In the genomic region with DNA sequence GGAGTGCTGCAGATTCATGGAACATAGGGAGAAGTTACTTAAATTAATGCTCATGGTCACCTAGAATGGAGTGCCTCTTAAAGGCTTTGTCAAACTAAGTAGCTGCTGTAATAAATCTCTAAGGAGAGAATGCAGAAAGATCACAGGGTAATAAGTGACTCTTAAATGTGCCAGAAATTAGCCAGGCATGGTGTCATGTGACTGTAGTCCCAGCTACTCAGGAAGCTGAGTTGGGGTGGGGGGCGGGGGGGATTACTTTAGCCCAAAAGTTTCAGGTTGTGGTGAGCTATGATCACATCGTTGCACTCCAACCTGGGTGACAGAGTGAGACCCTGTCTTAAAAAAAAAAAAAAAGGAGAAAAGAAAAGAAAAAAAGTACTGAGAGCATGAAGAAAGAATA, we compare ENCODE assay signal across 13 cellular contexts.
"Had no signal": no experiment of that assay in that cellular context is flagged by ENCODE, and none has a peak within 500 bp of the region (broad histone marks: within the 10 kb centered on the region; RNA-seq: fewer than 3 reads in every experiment).

No MANE protein-coding gene starts in this region.

- H3K4me1 Mint-ChIP-seq: activated CD4-positive, alpha-beta T cell treated with anti-CD3 and anti-CD28 coated beads, Interleukin-2, amount 10 ng/mL, durations not matched to agents 7 days and 5 days had no signal

- H3K27ac ChIP-seq: foreskin keratinocyte, suprapubic skin had no signal

- H3K4me3 Mint-ChIP-seq: activated CD4-positive, alpha-beta T cell treated with anti-CD3 and anti-CD28 coated beads, Interleukin-2, amount 10 ng/mL, durations not matched to agents 7 days and 5 days; activated naive CD8-positive, alpha-beta T cell; naive thymus-derived CD4-positive, alpha-beta T cell; stimulated activated naive CD8-positive, alpha-beta T cell treated with anti-CD3 and anti-CD28 coated beads, Interleukin-15, Interleukin-2, amounts not matched to agents 100 ng/mL and 50 ng/mL, for 24 hours had no signal

- H3K27me3 ChIP-seq: suprapubic skin had no signal

- H3K9me3 ChIP-seq: suprapubic skin had no signal

- H3K27ac Mint-ChIP-seq: activated CD4-positive, alpha-beta T cell treated with anti-CD3 and anti-CD28 coated beads, Interleukin-2, amount 10 ng/mL, durations not matched to agents 7 days and 5 days; activated naive CD8-positive, alpha-beta T cell; stimulated activated naive CD8-positive, alpha-beta T cell treated with anti-CD3 and anti-CD28 coated beads, Interleukin-15, Interleukin-2, amounts not matched to agents 100 ng/mL and 50 ng/mL, for 24 hours had no signal

- H3K4me3 ChIP-seq: suprapubic skin had no signal

- H3K36me3 Mint-ChIP-seq: activated naive CD8-positive, alpha-beta T cell; naive thymus-derived CD4-positive, alpha-beta T cell had no signal

- H3K36me3 ChIP-seq: suprapubic skin had no signal

- ATAC-seq: foreskin keratinocyte; naive thymus-derived CD4-positive, alpha-beta T cell; right cardiac atrium had no signal

- DNase-seq: activated CD4-positive, alpha-beta T cell treated with anti-CD3 and anti-CD28 coated beads, Interleukin-2, amount 10 ng/mL, durations not matched to agents 7 days and 5 days; activated gamma-delta T cell treated with Interleukin-2 at 50 U/mL for 16 hours; amniotic stem cell; foreskin keratinocyte; naive thymus-derived CD4-positive, alpha-beta T cell; nucleus accumbens; posterior cingulate gyrus; right cardiac atrium; small intestine; trophoblast cell had no signal

- H3K27me3 Mint-ChIP-seq: activated naive CD8-positive, alpha-beta T cell had no signal

- H3K4me1 ChIP-seq: foreskin keratinocyte, suprapubic skin had no signal

- H3K9me3 Mint-ChIP-seq: activated CD4-positive, alpha-beta T cell treated with anti-CD3 and anti-CD28 coated beads, Interleukin-2, amount 10 ng/mL, durations not matched to agents 7 days and 5 days; naive thymus-derived CD4-positive, alpha-beta T cell; stimulated activated naive CD8-positive, alpha-beta T cell treated with anti-CD3 and anti-CD28 coated beads, Interleukin-15, Interleukin-2, amounts not matched to agents 100 ng/mL and 50 ng/mL, for 24 hours had no signal
